26 cellular contexts compared by ENCODE assay signal in genomic region chr5:171872666-171873065, GRCh38.
DNase-seq lines count a peak whose midpoint lies in the region; ATAC-seq, FAIRE-seq and TF ChIP-seq lines count a peak whose summit lies in the region.
"Had no signal": no experiment of that assay in that cellular context is flagged by ENCODE, and none has a peak within 500 bp of the region (broad histone marks: within the 10 kb centered on the region; RNA-seq: fewer than 3 reads in every experiment).

No MANE protein-coding gene starts in this region.

- H3K9me2 ChIP-seq in GM23338 (ENCODE audit: insufficient read depth), result no peaks in the 10 kb centered on the region

- intact Hi-C loops in CD14-positive monocyte (cut with micrococcal nuclease), result no loop called here

- H3K36me3 Mint-ChIP-seq in CD14-positive monocyte (peaks cover 64 to 67% of the 10 kb centered on the region in 2 donors), GM23338 (ENCODE audit: low read depth) (peaks cover 49% of the 10 kb centered on the region)

- H3K4me2 ChIP-seq in GM23338 (no peak overlapping the region), keratinocyte (ENCODE audit: control insufficient read depth, extremely low read depth, insufficient read depth, low read depth, low read length) (no peak overlapping the region)
- H3K4me2 ChIP-seq: PC-9 had no signal

- DNase-seq in CD14-positive monocyte (ENCODE audit: low spot score), result no peak
- DNase-seq in GM23338 (ENCODE audit: low spot score), result no peak
- peak; percentile 62 for DNase-seq in amniotic epithelial cell (ENCODE audit: low read depth)
- DNase-seq in keratinocyte (ENCODE audit: low read depth, low spot score), result no peak
- DNase-seq in hypothalamus (lab: John Stamatoyannopoulos, UW), result no peak
- no peak for DNase-seq in SW480 (ENCODE audit: low spot score)
- DNase-seq: C1 segment of cervical spinal cord; Caco-2; CD8-positive, alpha-beta T cell; GDM1; H7; KG1; MG63; NCI-H1048; NCI-H1694; NCI-H2029 treated with DMSO at 0.1 percent for 48 hours; NCI-H446 treated with DMSO at 0.1 percent for 48 hours; NCI-H526; NCI-H82; NK-92 treated with Interleukin-12 subunit alpha and Interleukin-12 subunit beta, amount 100 ng/mL, for 24 hours; PC-9; SHP77 had no signal

- H3K4me3 Mint-ChIP-seq in CD14-positive monocyte (no peak overlapping the region), GM23338 (no peak overlapping the region)
- H3K4me3 Mint-ChIP-seq: CD8-positive, alpha-beta T cell had no signal

- no peaks in the 10 kb centered on the region for H3K27me3 Mint-ChIP-seq in CD14-positive monocyte (ENCODE audit: low read depth in 3 of 3)
- H3K27me3 Mint-ChIP-seq in GM23338 (ENCODE audit: insufficient read depth, low read depth, poor library complexity), result peaks cover 2% of the 10 kb centered on the region

- H4K20me1 ChIP-seq in GM23338 (replicated peaks; ENCODE audit: insufficient read depth) (peaks cover 11% of the 10 kb centered on the region), keratinocyte (ENCODE audit: control insufficient read depth, extremely low read depth, insufficient read depth, low read length) (no peaks in the 10 kb centered on the region)

- H3K4me1 Mint-ChIP-seq in CD14-positive monocyte (peaks cover 68% of the 10 kb centered on the region), GM23338 (no peaks in the 10 kb centered on the region)

- H3K79me2 ChIP-seq in GM23338 (replicated peaks; ENCODE audit: insufficient read depth) (peaks cover 16% of the 10 kb centered on the region), keratinocyte (ENCODE audit: control insufficient read depth, insufficient read depth, low read length) (no peaks in the 10 kb centered on the region)

- no peak for ATAC-seq in GM23338
- no peak for ATAC-seq in GM21737 (IDR thresholded peaks at IDR 0.05; ENCODE audit: unreplicated experiment)
- ATAC-seq in HG02840 (IDR thresholded peaks at IDR 0.05; ENCODE audit: low FRiP score, unreplicated experiment), result no peak
- ATAC-seq: CD8-positive, alpha-beta T cell; GM12878 had no signal

- H3K4me3 ChIP-seq in GM23338 (no peak overlapping the region), keratinocyte (ENCODE audit: control insufficient read depth in 2 of 3, extremely low read depth in 1 of 3, insufficient read depth in 2 of 3, low read depth in 1 of 3, low read length in 3 of 3) (no peak overlapping the region)
- H3K4me3 ChIP-seq: GM12878, MG63, PC-9 had no signal

- TF ChIP-seq CTCF in CD14-positive monocyte (IDR thresholded peaks at IDR 0.05) (no peak), GM23338 (conservative IDR thresholded peaks at IDR 0.05; ENCODE audit: low read depth in 2 of 2) (no peak), keratinocyte (optimal IDR thresholded peaks at IDR 0.05 in 1 of 3, IDR thresholded peaks at IDR 0.05 in 1 of 3, conservative IDR thresholded peaks at IDR 0.05 in 1 of 3; ENCODE audit: extremely low read depth in 1 of 3, insufficient read depth in 2 of 3, low read length in 3 of 3) (no peak)

- no peaks in the 10 kb centered on the region for H3K9me3 ChIP-seq in keratinocyte (ENCODE audit: control insufficient read depth, low read depth, low read length)
- H3K9me3 ChIP-seq: Caco-2, MG63 had no signal

- 0 out of 2 replicates have a peak, but pooled peaks cover 3% of the 10 kb centered on the region for H3F3A ChIP-seq in GM23338 (replicated peaks; ENCODE audit: low read depth)

- H3K27ac Mint-ChIP-seq in CD14-positive monocyte, result peak overlapping the region; percentile 57 to 97 (median 77)
- H3K27ac Mint-ChIP-seq in GM23338, result no peak overlapping the region
- H3K27ac Mint-ChIP-seq: CD8-positive, alpha-beta T cell had no signal

- H3K36me3 ChIP-seq in GM23338 (ENCODE audit: insufficient read depth) (peaks cover 53% of the 10 kb centered on the region), keratinocyte (ENCODE audit: control insufficient read depth in 2 of 2, extremely low read depth in 1 of 2, insufficient read depth in 2 of 2, low read length in 2 of 2) (peaks cover 16 to 28% of the 10 kb centered on the region in 2 experiments)

- H3K4me1 ChIP-seq in GM23338 (ENCODE audit: insufficient read depth) (no peaks in the 10 kb centered on the region), keratinocyte (ENCODE audit: control insufficient read depth, extremely low read depth, insufficient read depth, low read length) (no peaks in the 10 kb centered on the region)
- H3K4me1 ChIP-seq: Caco-2 had no signal

- dilution Hi-C loops in keratinocyte (cut with MboI; ENCODE audit: extremely low pct_ligation_motif_present, low sequenced_read_pairs), result no loop called here

- peak; percentile 36 for FAIRE-seq in keratinocyte (lab: Jason Lieb, UNC)
- FAIRE-seq: GM12878 had no signal

- H3K9me3 Mint-ChIP-seq in CD14-positive monocyte, result peaks cover 0 to 2% (median 0%) of the 10 kb centered on the region in 7 donors
- no peaks in the 10 kb centered on the region for H3K9me3 Mint-ChIP-seq in GM23338
- H3K9me3 Mint-ChIP-seq: CD8-positive, alpha-beta T cell had no signal

- H3K27ac ChIP-seq in GM23338 (ENCODE audit: low read depth), result peak overlapping the region; percentile 34; the same call in 1 of the 2 replicates
- no peak overlapping the region for H3K27ac ChIP-seq in keratinocyte (ENCODE audit: control insufficient read depth, insufficient read depth, low read length)
- H3K27ac ChIP-seq: PC-9, RWPE1 had no signal

- no peaks in the 10 kb centered on the region for H3K9me1 ChIP-seq in keratinocyte (ENCODE audit: control insufficient read depth, extremely low read depth, insufficient read depth, low read length)

- H3K27me3 ChIP-seq in GM23338 (ENCODE audit: insufficient read depth) (no peaks in the 10 kb centered on the region), keratinocyte (ENCODE audit: control insufficient read depth, extremely low read depth, insufficient read depth, low read length) (no peaks in the 10 kb centered on the region)
- H3K27me3 ChIP-seq: MG63 had no signal

- H2AFZ ChIP-seq in GM23338 (no peak overlapping the region), keratinocyte (ENCODE audit: control insufficient read depth, low read length) (no peak overlapping the region)
- H2AFZ ChIP-seq: PC-9 had no signal

- H3K9ac ChIP-seq in keratinocyte (ENCODE audit: control insufficient read depth, extremely low read depth, insufficient read depth, low read length), result no peak overlapping the region

TF ChIP-seq in GM23338, 12 proteins besides CTCF, POLR2A, EP300 and RAD21:
- TF ChIP-seq CREB1 (CRISPR knock-in tag; IDR thresholded peaks at IDR 0.05; ENCODE audit: low read depth), result no peak
- TF ChIP-seq ZNF331 (CRISPR knock-in tag; IDR thresholded peaks at IDR 0.05; ENCODE audit: low read depth), result no peak
- no peak for TF ChIP-seq EZH2phosphoT487 (IDR thresholded peaks at IDR 0.05; ENCODE audit: unreplicated experiment)
- TF ChIP-seq EZH2 (IDR thresholded peaks at IDR 0.05; ENCODE audit: low read depth, unreplicated experiment), result no peak
- no peak for TF ChIP-seq JUNB (IDR thresholded peaks at IDR 0.05; ENCODE audit: unreplicated experiment)
